9 cellular contexts compared by ENCODE assay signal in the genomic region with DNA sequence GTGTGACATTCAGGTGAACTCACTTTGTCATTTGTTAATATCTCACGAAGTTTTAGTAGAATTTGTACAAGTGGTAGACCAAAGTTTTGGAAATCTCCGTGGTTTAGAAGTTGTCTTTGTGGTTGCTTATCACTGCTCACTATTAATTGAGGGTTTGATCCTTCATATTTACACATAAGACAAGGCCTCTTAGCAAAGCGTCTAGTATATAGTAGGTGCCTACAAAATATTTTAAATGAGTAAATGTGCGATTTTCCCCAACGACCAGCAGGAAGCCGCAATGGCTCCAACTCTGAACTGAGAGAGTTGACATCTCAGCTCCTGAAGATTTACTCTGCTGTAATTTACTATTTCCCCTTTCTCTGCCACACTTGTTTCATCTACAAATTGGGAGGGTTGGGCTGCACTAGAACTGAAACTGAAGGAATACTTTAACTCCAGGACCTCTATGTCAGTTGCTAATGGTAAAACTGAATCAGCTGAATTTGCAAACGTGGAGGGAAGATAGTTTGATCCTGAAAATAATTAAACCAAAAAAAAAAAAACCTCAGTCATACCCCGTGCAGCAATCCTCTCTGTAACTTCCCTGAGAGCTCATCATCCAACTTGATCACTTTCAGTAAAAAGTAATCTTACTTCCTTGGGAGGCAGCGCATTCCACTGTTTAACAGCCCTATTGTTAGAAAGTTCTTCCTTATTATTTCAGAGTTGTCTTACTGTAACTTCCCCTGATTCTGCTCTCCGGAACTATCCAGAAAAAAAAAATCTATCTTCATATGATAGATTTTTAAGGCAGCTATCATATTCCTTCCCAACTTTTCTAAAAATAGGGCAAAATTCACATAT. TPM values are rescaled to one million over a fixed set of nuclear protein-coding genes. Genes with fewer than 3 reads are reported as not detected.
DNase-seq lines count a peak whose midpoint lies in the region; ATAC-seq and TF ChIP-seq lines count a peak whose summit lies in the region.
"Had no signal": no experiment of that assay in that cellular context is flagged by ENCODE, and none has a peak within 500 bp of the region (broad histone marks: within the 10 kb centered on the region; RNA-seq: fewer than 3 reads in every experiment).

No MANE protein-coding gene starts in this region.

- peak overlapping the region; percentile 95 for H3K27ac ChIP-seq in suprapubic skin

- no peaks in the 10 kb centered on the region for H3K36me3 Mint-ChIP-seq in activated CD4-positive, alpha-beta T cell treated with anti-CD3 and anti-CD28 coated beads, Interleukin-2, amount 10 ng/mL, durations not matched to agents 7 days and 5 days (ENCODE audit: low read depth)
- H3K36me3 Mint-ChIP-seq in activated T-helper 17 cell treated with anti-CD3 and anti-CD28 coated beads, Interleukin-2, amount 50 U/mL, for 72 hours (ENCODE audit: low read depth): peaks cover 11% of the 10 kb centered on the region

- no peak for TF ChIP-seq CTCF in suprapubic skin (IDR thresholded peaks at IDR 0.05)

- no peaks in the 10 kb centered on the region for H3K27me3 ChIP-seq in suprapubic skin

- 46% methylated on average over 10 of the region's 10 CpGs for WGBS in suprapubic skin

- peak overlapping the region; percentile 59 for H3K4me3 Mint-ChIP-seq in activated CD4-positive, alpha-beta T cell treated with anti-CD3 and anti-CD28 coated beads, Interleukin-2, amount 10 ng/mL, durations not matched to agents 7 days and 5 days
- peak overlapping the region; percentile 74 for H3K4me3 Mint-ChIP-seq in activated T-helper 17 cell treated with anti-CD3 and anti-CD28 coated beads, Interleukin-2, amount 50 U/mL, for 72 hours

- no peak for TF ChIP-seq POLR2A in suprapubic skin (IDR thresholded peaks at IDR 0.05)

- no peak for DNase-seq in activated CD4-positive, alpha-beta T cell treated with anti-CD3 and anti-CD28 coated beads, Interleukin-2, amount 10 ng/mL, durations not matched to agents 7 days and 5 days
- DNase-seq in activated CD4-positive, alpha-beta T cell treated with anti-CD3 and anti-CD28 coated beads for 48 hours: no peak
- DNase-seq in kidney tubule cell (ENCODE audit: low spot score) (peak; percentile 50), suprapubic skin (ENCODE audit: low spot score in 2 of 2) (no peak), amygdala (lab: John Stamatoyannopoulos, UW) (no peak), NCI-H748 treated with DMSO at 0.1 percent for 48 hours (lab: John Stamatoyannopoulos, UW) (no peak), globus pallidus (ENCODE audit: low spot score) (no peak)
- DNase-seq: DMS79 had no signal

- no peak for ATAC-seq in activated T-helper 17 cell treated with anti-CD3 and anti-CD28 coated beads, Interleukin-2, amount 50 U/mL, for 72 hours (replicated peaks)

- no peak for TF ChIP-seq EP300 in suprapubic skin (IDR thresholded peaks at IDR 0.05)

- POLR2A ChIA-PET in activated CD4-positive, alpha-beta T cell treated with anti-CD3 and anti-CD28 coated beads, Interleukin-2, amount 10 ng/mL, durations not matched to agents 7 days and 5 days (lab: Charles Lee): no interaction called here

- peaks cover 35% of the 10 kb centered on the region for H3K4me1 Mint-ChIP-seq in activated CD4-positive, alpha-beta T cell treated with anti-CD3 and anti-CD28 coated beads, Interleukin-2, amount 10 ng/mL, durations not matched to agents 7 days and 5 days
- H3K4me1 Mint-ChIP-seq in activated T-helper 17 cell treated with anti-CD3 and anti-CD28 coated beads, Interleukin-2, amount 50 U/mL, for 72 hours: peaks cover 33% of the 10 kb centered on the region

- peaks cover 61% of the 10 kb centered on the region for H3K27me3 Mint-ChIP-seq in activated CD4-positive, alpha-beta T cell treated with anti-CD3 and anti-CD28 coated beads, Interleukin-2, amount 10 ng/mL, durations not matched to agents 7 days and 5 days
- peaks cover 29% of the 10 kb centered on the region for H3K27me3 Mint-ChIP-seq in activated T-helper 17 cell treated with anti-CD3 and anti-CD28 coated beads, Interleukin-2, amount 50 U/mL, for 72 hours

- peak overlapping the region; percentile 92 for H3K4me3 ChIP-seq in suprapubic skin

- no peaks in the 10 kb centered on the region for H3K9me3 Mint-ChIP-seq in activated CD4-positive, alpha-beta T cell treated with anti-CD3 and anti-CD28 coated beads, Interleukin-2, amount 10 ng/mL, durations not matched to agents 7 days and 5 days
- no peaks in the 10 kb centered on the region for H3K9me3 Mint-ChIP-seq in activated T-helper 17 cell treated with anti-CD3 and anti-CD28 coated beads, Interleukin-2, amount 50 U/mL, for 72 hours

- H3K9me3 ChIP-seq in suprapubic skin: no peaks in the 10 kb centered on the region

- no peak overlapping the region for H3K27ac Mint-ChIP-seq in activated CD4-positive, alpha-beta T cell treated with anti-CD3 and anti-CD28 coated beads, Interleukin-2, amount 10 ng/mL, durations not matched to agents 7 days and 5 days
- peak overlapping the region; percentile 17 for H3K27ac Mint-ChIP-seq in activated T-helper 17 cell treated with anti-CD3 and anti-CD28 coated beads, Interleukin-2, amount 50 U/mL, for 72 hours

- CTCF ChIA-PET in activated CD4-positive, alpha-beta T cell treated with anti-CD3 and anti-CD28 coated beads, Interleukin-2, amount 10 ng/mL, durations not matched to agents 7 days and 5 days (lab: Charles Lee): interaction anchor here (0.6 to 4.6 kb wide), 5 partner anchors 9 to 441 kb away, joined by 3 to 22 read pairs (median 6); partner anchors contain the start of gene ADM

- peaks cover 32% of the 10 kb centered on the region for H3K4me1 ChIP-seq in suprapubic skin

- no peaks in the 10 kb centered on the region for H3K36me3 ChIP-seq in suprapubic skin

RNA-seq across cellular contexts. Expression of gene SBF2, which starts 1.3 kb away (rescaled TPM):
- total RNA-seq in activated CD4-positive, alpha-beta T cell treated with anti-CD3 and anti-CD28 coated beads, Interleukin-2, amount 10 ng/mL, durations not matched to agents 7 days and 5 days: 1 to 10 TPM; 3.2 to 3.7 TPM
- total RNA-seq in activated T-helper 17 cell treated with anti-CD3 and anti-CD28 coated beads, Interleukin-2, amount 50 U/mL, for 72 hours: 10 to 100 TPM; 33.3 to 42.5 TPM
- total RNA-seq in suprapubic skin: 100 to 1,000 TPM in 1 of 4 donors, 10 to 100 TPM in 3; 42.3 to 106 (median 45.3) TPM

RNA-seq across cellular contexts. Expression of gene ADM, which starts 9.6 kb away (rescaled TPM):
- under 1 TPM; 0.27 to 0.92 TPM for total RNA-seq in activated CD4-positive, alpha-beta T cell treated with anti-CD3 and anti-CD28 coated beads, Interleukin-2, amount 10 ng/mL, durations not matched to agents 7 days and 5 days
- total RNA-seq in activated T-helper 17 cell treated with anti-CD3 and anti-CD28 coated beads, Interleukin-2, amount 50 U/mL, for 72 hours: 100 to 1,000 TPM in 1 of 2 donors, 10 to 100 TPM in 1; 11.7 to 100 TPM
- total RNA-seq in suprapubic skin: 100 to 1,000 TPM in 1 of 4 donors, 10 to 100 TPM in 3; 48.7 to 140 (median 69.0) TPM

Comparison
In these comparisons a context has a peak if more than half of its experiments do, and no peak if none do; other contexts are left out.
1. RNA of gene SBF2, which starts 1.3 kb away (total RNA-seq): 42.3 to 106 TPM in suprapubic skin and 33.3 to 42.5 TPM in activated T-helper 17 cell treated with anti-CD3 and anti-CD28 coated beads, Interleukin-2, amount 50 U/mL, for 72 hours; 3.2 to 3.7 TPM in activated CD4-positive, alpha-beta T cell treated with anti-CD3 and anti-CD28 coated beads, Interleukin-2, amount 10 ng/mL, durations not matched to agents 7 days and 5 days; every median in the first group is over 4 times any median in the second.
2. RNA of gene ADM, which starts 9.6 kb away (total RNA-seq): 11.7 to 100 TPM in activated T-helper 17 cell treated with anti-CD3 and anti-CD28 coated beads, Interleukin-2, amount 50 U/mL, for 72 hours and 48.7 to 140 TPM in suprapubic skin; 0.27 to 0.92 TPM in activated CD4-positive, alpha-beta T cell treated with anti-CD3 and anti-CD28 coated beads, Interleukin-2, amount 10 ng/mL, durations not matched to agents 7 days and 5 days; every median in the first group is over 4 times any median in the second.